Comparison of ENCODE assay signal across 7 cellular contexts in the genomic region with DNA sequence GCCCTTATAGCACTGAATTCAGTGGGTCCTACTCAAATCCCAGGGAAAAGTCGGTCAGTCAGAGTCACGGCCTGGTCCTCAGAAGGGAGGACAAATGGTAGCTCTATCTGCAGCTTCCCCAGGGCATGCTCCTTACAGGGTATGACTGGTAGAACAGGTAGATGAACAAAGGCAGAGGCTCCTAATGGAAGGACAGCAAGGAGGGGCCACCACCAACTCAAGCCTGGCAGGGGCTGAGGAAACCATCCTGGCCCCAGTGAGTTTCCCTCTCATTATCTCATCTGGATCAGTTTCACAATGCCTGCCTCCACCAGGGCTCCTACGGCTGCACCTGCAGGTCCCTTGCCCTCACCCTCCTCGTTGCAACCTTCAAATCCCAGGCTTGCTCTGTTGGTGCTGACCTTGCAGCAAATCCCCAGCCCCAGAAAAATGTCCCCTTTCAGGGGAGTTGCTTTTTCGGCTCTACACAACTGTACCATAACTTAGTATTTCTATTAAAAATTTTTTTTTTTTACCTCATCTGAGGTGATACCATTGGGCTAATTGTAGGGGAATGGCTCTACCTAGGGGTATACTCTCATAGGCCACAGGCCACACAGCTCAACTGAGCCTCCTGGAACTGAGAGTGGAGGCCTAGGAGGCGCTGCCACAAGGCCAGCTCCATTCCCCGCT. TPM values are rescaled to one million over a fixed set of nuclear protein-coding genes. Genes with fewer than 3 reads are reported as not detected.
A peak's percentile ranks its signal among the peaks of the same experiment; 100 is the strongest.
DNase-seq lines count a peak whose midpoint lies in the region; ATAC-seq and TF ChIP-seq lines count a peak whose summit lies in the region.

No MANE protein-coding gene starts in this region.

- H3K4me1 ChIP-seq in spleen = peaks cover 54 to 98% (median 89%) of the 10 kb centered on the region in 6 donors

- peaks cover 0 to 55% (median 37%) of the 10 kb centered on the region in 6 donors for H3K36me3 ChIP-seq in spleen

- no peak for TF ChIP-seq CTCF in spleen (IDR thresholded peaks at IDR 0.05 in 8 of 11, conservative IDR thresholded peaks at IDR 0.05 in 3 of 11)

- H3K27ac ChIP-seq in spleen = peak overlapping the region; percentile 46 to 94 (median 85)

- H3K9me3 ChIP-seq in spleen = no peaks in the 10 kb centered on the region

- peak; percentile 7 for ATAC-seq in GM18873 (IDR thresholded peaks at IDR 0.05; ENCODE audit: low FRiP score, unreplicated experiment)
- ATAC-seq in HG03196 (IDR thresholded peaks at IDR 0.05; ENCODE audit: unreplicated experiment) = peak; percentile 2
- peak; percentile 0 to 7 for ATAC-seq in activated naive CD4-positive, alpha-beta T cell treated with anti-CD3 and anti-CD28 coated beads, Interleukin-2, amount 50 U/mL, for 72 hours

- WGBS in spleen, 5 donors = 66 to 79% (median 71%) methylated on average over 7 of the region's 7 CpGs

- H3K27me3 ChIP-seq in spleen (replicated peaks in 1 of 7) = no peaks in the 10 kb centered on the region

- no peaks in the 10 kb centered on the region for H3K9me3 Mint-ChIP-seq in activated naive CD4-positive, alpha-beta T cell treated with anti-CD3 and anti-CD28 coated beads, Interleukin-2, amount 50 U/mL, for 72 hours

- peak overlapping the region in 1 of 8 donors; percentile 82 for H3K4me3 ChIP-seq in spleen

- intact Hi-C loops in spleen (cut with DNase I; ENCODE audit: low total_unique reads) = no loop called here

- DNase-seq in activated naive CD4-positive, alpha-beta T cell treated with anti-CD3 and anti-CD28 coated beads, Interleukin-2, amount 50 U/mL, for 72 hours (ENCODE audit: low spot score in 2 of 2) = peak in 1 of 2 donors; percentile 44
- DNase-seq in spleen (peak; percentile 68), NCI-H128 (lab: John Stamatoyannopoulos, UW; ENCODE audit: unreplicated experiment) (no peak), erythroblast (lab: John Stamatoyannopoulos, UW) (no peak)
- DNase-seq in activated effector memory CD4-positive, alpha-beta T cell treated with Interleukin-2 at 50 U/mL for 16 hours = no peak

- TF ChIP-seq POLR2A in spleen (IDR thresholded peaks at IDR 0.05) (no peak), erythroblast (IDR thresholded peaks at IDR 0.05; ENCODE audit: low read length) (no peak)

- peak overlapping the region; percentile 96 to 99 for H3K27ac Mint-ChIP-seq in activated naive CD4-positive, alpha-beta T cell treated with anti-CD3 and anti-CD28 coated beads, Interleukin-2, amount 50 U/mL, for 72 hours

- peaks cover 68 to 75% of the 10 kb centered on the region in 2 donors for H3K36me3 Mint-ChIP-seq in activated naive CD4-positive, alpha-beta T cell treated with anti-CD3 and anti-CD28 coated beads, Interleukin-2, amount 50 U/mL, for 72 hours

RNA-seq across cellular contexts. Expression of a gene that starts 2.4 kb away (rescaled TPM):
- total RNA-seq in activated naive CD4-positive, alpha-beta T cell treated with anti-CD3 and anti-CD28 coated beads, Interleukin-2, amount 50 U/mL, for 72 hours = 100 to 1,000 TPM; 361 to 532 TPM
- 10 to 100 TPM; 36.4 to 68.6 (median 62.1) TPM for total RNA-seq in spleen
- polyA plus RNA-seq in spleen = 10 to 100 TPM; 27.9 to 61.1 (median 45.6) TPM

RNA-seq across cellular contexts. Expression of a gene that starts 18.8 kb away (rescaled TPM):
- total RNA-seq in activated naive CD4-positive, alpha-beta T cell treated with anti-CD3 and anti-CD28 coated beads, Interleukin-2, amount 50 U/mL, for 72 hours = 100 to 1,000 TPM in 1 of 2 donors, 10 to 100 TPM in 1; 79.2 to 130 TPM
- total RNA-seq in spleen = 10 to 100 TPM; 67.8 to 94.2 (median 80.9) TPM
- polyA plus RNA-seq in spleen = 100 to 1,000 TPM in 2 of 3 donors, 10 to 100 TPM in 1; 80.8 to 108 (median 107) TPM

Comparison
In these comparisons a context has a peak if more than half of its experiments do, and no peak if none do; other contexts are left out.
1. RNA of a gene that starts 2.4 kb away (total RNA-seq): 361 to 532 TPM in activated naive CD4-positive, alpha-beta T cell treated with anti-CD3 and anti-CD28 coated beads, Interleukin-2, amount 50 U/mL, for 72 hours; 36.4 to 68.6 TPM in spleen; every median in the first group is over 4 times any median in the second.
2. Peak in every context shown above with its lines, with median percentiles within 50 percentile points of each other: ATAC-seq.